Comparison of ENCODE assay signal across 29 cellular contexts in genomic region chr17:60557805-60558204, GRCh38. TPM values are rescaled to one million over a fixed set of nuclear protein-coding genes. Genes with fewer than 3 reads are reported as not detected.
A peak's percentile ranks its signal among the peaks of the same experiment; 100 is the strongest.
DNase-seq lines count a peak whose midpoint lies in the region; ATAC-seq, FAIRE-seq and TF ChIP-seq lines count a peak whose summit lies in the region.
"Had no signal": no experiment of that assay in that cellular context is flagged by ENCODE, and none has a peak within 500 bp of the region (broad histone marks: within the 10 kb centered on the region; RNA-seq: fewer than 3 reads in every experiment).

No MANE protein-coding gene starts in this region.

- H3K4me3 ChIP-seq in MM.1S (ENCODE audit: low read length) (no peak overlapping the region), GM12878 (no peak overlapping the region), mesendoderm (ENCODE audit: low read length) (no peak overlapping the region)
- H3K4me3 ChIP-seq: body of pancreas, heart right ventricle, lower lobe of right lung, mucosa of descending colon, prostate gland, stomach, tibial artery had no signal

- H2AFZ ChIP-seq in MM.1S (ENCODE audit: low read length) (no peak overlapping the region), GM12878 (ENCODE audit: control insufficient read depth, low read depth, low read length) (no peak overlapping the region)

- H3K23ac ChIP-seq in mesendoderm (ENCODE audit: low read length): no peak overlapping the region

- no peak for TF ChIP-seq POLR2A in GM12878 (IDR thresholded peaks at IDR 0.05; ENCODE audit: low read depth, low read length)

- DNase-seq in NCI-H82 (lab: John Stamatoyannopoulos, UW) (peak; percentile 15), NCI-H82 treated with DMSO at 0.1 percent for 48 hours (lab: John Stamatoyannopoulos, UW; ENCODE audit: unreplicated experiment) (no peak), MM.1S (peak; percentile 23), GM12878 (ENCODE audit: low read depth, low spot score) (no peak), mesendoderm (peak; percentile 28), CD1c-positive myeloid dendritic cell (ENCODE audit: extremely low spot score) (no peak), EL (no peak)
- DNase-seq: activated CD8-positive, alpha-beta T cell treated with anti-CD3 and anti-CD28 coated beads for 36 hours; activated naive CD4-positive, alpha-beta T cell treated with anti-CD3 and anti-CD28 coated beads, Interleukin-2, amount 50 U/mL, for 16 hours; body of pancreas; CD8-positive, alpha-beta T cell; heart right ventricle; kidney glomerular epithelial cell; lower lobe of right lung; mucosa of descending colon; natural killer cell; NCI-H1092 treated with DMSO at 0.1 percent for 48 hours; NCI-H187; NCI-H524 treated with DMSO at 0.1 percent for 48 hours; occipital lobe; SIG-M5; stimulated activated CD4-positive, alpha-beta T cell treated with anti-CD3 and anti-CD28 coated beads, Interleukin-4, amount 100 ng/mL, for 1 hour; stomach; tibial artery had no signal

- H3K18ac ChIP-seq in mesendoderm (ENCODE audit: low read length): no peak overlapping the region

- in situ Hi-C loops in GM12878 (cut with MboI): no loop called here

- no peak overlapping the region for H3K4me2 ChIP-seq in MM.1S (ENCODE audit: low read depth, low read length)
- H3K4me2 ChIP-seq in GM12878 (ENCODE audit: control insufficient read depth, insufficient read depth): no peak overlapping the region
- no peak overlapping the region for H3K4me2 ChIP-seq in mesendoderm (ENCODE audit: low read length)

- H2BK5ac ChIP-seq in mesendoderm (ENCODE audit: low read length): no peak overlapping the region

- TF ChIP-seq CTCF in MM.1S (IDR thresholded peaks at IDR 0.05; ENCODE audit: low read length) (no peak), GM12878 (IDR thresholded peaks at IDR 0.05 in 2 of 3, conservative IDR thresholded peaks at IDR 0.05 in 1 of 3; ENCODE audit: control insufficient read depth in 2 of 3, extremely low read depth in 1 of 3, insufficient read depth in 1 of 3, low read depth in 3 of 3, low read length in 3 of 3) (no peak)

- H3K79me2 ChIP-seq in MM.1S (ENCODE audit: low read length) (no peaks in the 10 kb centered on the region), GM12878 (ENCODE audit: control insufficient read depth, insufficient read depth, low read length) (no peaks in the 10 kb centered on the region), mesendoderm (ENCODE audit: control insufficient read depth, insufficient read depth, low read length) (no peaks in the 10 kb centered on the region)

- H2BK120ac ChIP-seq in mesendoderm (ENCODE audit: low read depth, low read length): no peak overlapping the region

- H3K4ac ChIP-seq in mesendoderm (ENCODE audit: low read depth, low read length): no peak overlapping the region

- no peak for TF ChIP-seq EP300 in GM12878 (IDR thresholded peaks at IDR 0.05; ENCODE audit: borderline replicate concordance in 1 of 2, control insufficient read depth in 1 of 2, low read depth in 2 of 2, low read length in 2 of 2)

- no TSS peak for BruUV-seq in GM12878 (replicated peaks; lab: Mats Ljungman, UMichigan)

- WGBS in GM12878 (ENCODE audit: insufficient coverage, insufficient replicate concordance, low lambda C conversion rate, missing lambda C conversion rate): 54% methylated on average over 2 of the region's 2 CpGs
- whole genome bisulfite sequencing in mesendoderm (ENCODE audit: extremely low coverage, insufficient coverage, low lambda C conversion rate): no CpG with 5 or more reads among the region's 2 CpGs

- H3K4me1 ChIP-seq in MM.1S (ENCODE audit: low read length): no peaks in the 10 kb centered on the region
- H3K4me1 ChIP-seq in GM12878 (ENCODE audit: control insufficient read depth, insufficient read depth, low read length): no peaks in the 10 kb centered on the region
- H3K4me1 ChIP-seq in mesendoderm (ENCODE audit: control insufficient read depth, low read depth, low read length): no peaks in the 10 kb centered on the region
- H3K4me1 ChIP-seq: body of pancreas, heart right ventricle, lower lobe of right lung, prostate gland, tibial artery had no signal

- RAD21 ChIA-PET in GM12878 (lab: Charles Lee; ENCODE audit: unreplicated experiment): interaction anchor here (0.6 kb wide), 1 partner anchor 171 kb away, joined by 3 read pairs; no protein-coding TSS in a partner anchor

- H3K27me3 ChIP-seq in MM.1S (replicated peaks; ENCODE audit: insufficient read depth, low read length) (no peaks in the 10 kb centered on the region), GM12878 (replicated peaks in 1 of 2; ENCODE audit: control insufficient read depth in 2 of 2, insufficient read depth in 2 of 2, low read length in 1 of 2) (no peaks in the 10 kb centered on the region), mesendoderm (ENCODE audit: insufficient read depth, low read length, poor library complexity) (no peaks in the 10 kb centered on the region)
- H3K27me3 ChIP-seq: body of pancreas, heart right ventricle, stomach, tibial artery had no signal

- H4K20me1 ChIP-seq in MM.1S (ENCODE audit: insufficient read depth, low read length) (no peaks in the 10 kb centered on the region), GM12878 (ENCODE audit: control insufficient read depth, insufficient read depth) (no peaks in the 10 kb centered on the region)

- intact Hi-C loops in GM12878 (cut with micrococcal nuclease; ENCODE audit: unreplicated experiment): no loop called here

- H3K27ac ChIP-seq in MM.1S (ENCODE audit: low read length) (no peak overlapping the region), GM12878 (ENCODE audit: control insufficient read depth, insufficient read depth) (no peak overlapping the region), mesendoderm (ENCODE audit: low read depth, low read length) (no peak overlapping the region)
- H3K27ac ChIP-seq: body of pancreas, heart right ventricle, lower lobe of right lung, prostate gland, stomach, tibial artery had no signal

- H3K36me3 ChIP-seq in MM.1S (replicated peaks; ENCODE audit: insufficient read depth, low read length) (no peaks in the 10 kb centered on the region), GM12878 (ENCODE audit: control insufficient read depth in 2 of 2, insufficient read depth in 2 of 2, low read length in 1 of 2) (no peaks in the 10 kb centered on the region), mesendoderm (ENCODE audit: control insufficient read depth, insufficient read depth, low read length) (no peaks in the 10 kb centered on the region)
- H3K36me3 ChIP-seq: heart right ventricle, lower lobe of right lung, prostate gland, stomach, tibial artery had no signal

- no peak overlapping the region for H4K5ac ChIP-seq in mesendoderm (ENCODE audit: low read length)

- no peaks in the 10 kb centered on the region for H3K9me2 ChIP-seq in MM.1S (replicated peaks; ENCODE audit: insufficient read depth, low read length)

- H3K56ac ChIP-seq in mesendoderm (ENCODE audit: low read length): no peak overlapping the region

- H3K9me3 ChIP-seq in MM.1S (replicated peaks; ENCODE audit: insufficient read depth, low read length) (no peaks in the 10 kb centered on the region), GM12878 (replicated peaks; ENCODE audit: control insufficient read depth, insufficient read depth, low read length) (peaks cover 7% of the 10 kb centered on the region; the same call in 2 of the 3 replicates)
- H3K9me3 ChIP-seq: body of pancreas, prostate gland had no signal

- no peak overlapping the region for H3K9ac ChIP-seq in MM.1S (ENCODE audit: low read length)
- no peak overlapping the region for H3K9ac ChIP-seq in GM12878 (ENCODE audit: control insufficient read depth, insufficient read depth, low read length)
- no peak overlapping the region for H3K9ac ChIP-seq in mesendoderm (ENCODE audit: low read length)

- CTCF ChIA-PET in GM12878 (lab: Yijun Ruan, JAX): interaction anchor here (1.0 to 1.2 kb wide), 2 partner anchors 12 to 17 kb away, joined by 3 to 4 read pairs; no protein-coding TSS in a partner anchor

- SMC1A ChIA-PET in GM12878 (lab: Charles Lee; ENCODE audit: uncharacterized antibody, unreplicated experiment): no interaction called here

- TF ChIP-seq RAD21 in GM12878 (IDR thresholded peaks at IDR 0.05; ENCODE audit: insufficient read depth, low read depth, low read length): no peak

- no peak overlapping the region for H2BK15ac ChIP-seq in mesendoderm (replicated peaks; ENCODE audit: low read depth)

- ATAC-seq in GM12878 (no peak), HG03095 (IDR thresholded peaks at IDR 0.05; ENCODE audit: unreplicated experiment) (no peak)
- ATAC-seq: activated CD8-positive, alpha-beta T cell treated with anti-CD3 and anti-CD28 coated beads for 36 hours; body of pancreas; CD8-positive, alpha-beta T cell; heart right ventricle; lower lobe of right lung; mucosa of descending colon; natural killer cell had no signal

- H3K79me1 ChIP-seq in mesendoderm (ENCODE audit: low read length): no peaks in the 10 kb centered on the region

- POLR2A ChIA-PET in GM12878 (lab: Charles Lee): interaction anchor here (0.6 kb wide), 2 partner anchors 93 to 244 kb away, joined by 6 read pairs; no protein-coding TSS in a partner anchor

- H4K8ac ChIP-seq in mesendoderm (ENCODE audit: low read depth, low read length): no peak overlapping the region

- no peak for FAIRE-seq in GM12878 (lab: Jason Lieb, UNC)
- FAIRE-seq: frontal cortex, H1, RCC 7860 had no signal

- H3F3A ChIP-seq in MM.1S (ENCODE audit: insufficient read depth, low read length): no peaks in the 10 kb centered on the region

- H2AK5ac ChIP-seq in mesendoderm (ENCODE audit: low read length): no peak overlapping the region

RNA-seq across cellular contexts. Expression of gene APPBP2, which starts 31.8 kb away (rescaled TPM):
- 30.8 and 50.6 TPM in 2 replicates for total RNA-seq in GM12878 (2013; cell fraction: nucleolus; rRNA removed)
- total RNA-seq in GM12878 (2014; rRNA removed): 12.1 and 16.2 TPM in 2 replicates
- 14.1 and 14.5 TPM in 2 replicates for total RNA-seq in GM12878 (2014; rRNA removed; fragmentation: Illumina TruSeq; extraction: Trizol)
- total RNA-seq in GM12878 (2021): 22.5 and 25.3 TPM in 2 replicates
- polyA plus RNA-seq in GM12878 (2011; ENCODE audit: low read depth): 4.2 TPM
- 21.2 and 30.9 TPM in 2 replicates for polyA plus RNA-seq in GM12878 (2011; rRNA removed)
- 4.6 and 6.2 TPM in 2 replicates for polyA plus RNA-seq in GM12878 (2011; cell fraction: cytosol; rRNA removed)
- 7.1 and 8.0 TPM in 2 replicates for polyA plus RNA-seq in GM12878 (2011; cell fraction: nucleus; rRNA removed)
- polyA plus RNA-seq in GM12878 (2012): 6.8 and 11.3 TPM in 2 replicates
- polyA plus RNA-seq in GM12878 (2014; fragmentation: Illumina TruSeq; extraction: Trizol): 11.4 and 14.1 TPM in 2 replicates
- polyA plus RNA-seq in GM12878 (2014; fragmentation: Nextera tagmentation; extraction: Ambion mirVana): 1 to 10 TPM; 4.3 to 5.7 TPM
- polyA plus RNA-seq in GM12878 (2014; rRNA removed): 7.3 and 8.4 TPM in 2 replicates
- 10 to 100 TPM; 30.3 to 30.8 TPM for polyA plus RNA-seq in GM12878 (2016; fragmentation: Nextera tagmentation; extraction: Ambion mirVana)
- polyA minus RNA-seq in GM12878 (2011; rRNA and poly(A)+ RNA removed): 17.1 and 30.9 TPM in 2 replicates
- 9.7 and 12.0 TPM in 2 replicates for polyA minus RNA-seq in GM12878 (2011; cell fraction: cytosol; rRNA and poly(A)+ RNA removed)
- 6.3 and 11.2 TPM in 2 replicates for polyA minus RNA-seq in GM12878 (2011; cell fraction: nucleus; rRNA and poly(A)+ RNA removed)
- polyA plus RNA-seq in mesendoderm (2013, experiment 1 of 2): 3.6 TPM
- polyA plus RNA-seq in mesendoderm (2013, experiment 2 of 2): 4.0 TPM

RNA-seq across cellular contexts. Expression of gene PPM1D, which starts 42.2 kb away (rescaled TPM):
- total RNA-seq in GM12878 (2013; cell fraction: nucleolus; rRNA removed): 13.2 and 14.1 TPM in 2 replicates
- total RNA-seq in GM12878 (2014; rRNA removed) (7.2 and 9.0 TPM in 2 replicates), GM12878 (2014; rRNA removed; fragmentation: Illumina TruSeq; extraction: Trizol) (12.3 and 12.8 TPM in 2 replicates), GM12878 (2021) (15.9 and 16.9 TPM in 2 replicates)
- 4.2 TPM for polyA plus RNA-seq in GM12878 (2011; ENCODE audit: low read depth)
- polyA plus RNA-seq in GM12878 (2011; rRNA removed) (9.2 and 9.3 TPM in 2 replicates), GM12878 (2014; fragmentation: Illumina TruSeq; extraction: Trizol) (12.3 and 18.1 TPM in 2 replicates), GM12878 (2014; fragmentation: Nextera tagmentation; extraction: Ambion mirVana) (1 to 10 TPM; 1.9 to 3.5 TPM), GM12878 (2014; rRNA removed) (7.9 and 10.6 TPM in 2 replicates), GM12878 (2016; fragmentation: Nextera tagmentation; extraction: Ambion mirVana) (10 to 100 TPM; 17.5 to 20.8 TPM)
- 6.8 and 6.9 TPM in 2 replicates for polyA plus RNA-seq in GM12878 (2011; cell fraction: cytosol; rRNA removed)
- 5.9 and 7.8 TPM in 2 replicates for polyA plus RNA-seq in GM12878 (2011; cell fraction: nucleus; rRNA removed)
- 6.1 TPM in 2 replicates for polyA plus RNA-seq in GM12878 (2012)
- polyA minus RNA-seq in GM12878 (2011; rRNA and poly(A)+ RNA removed): 11.6 and 13.4 TPM in 2 replicates
- 3.4 and 6.0 TPM in 2 replicates for polyA minus RNA-seq in GM12878 (2011; cell fraction: cytosol; rRNA and poly(A)+ RNA removed)
- polyA minus RNA-seq in GM12878 (2011; cell fraction: nucleus; rRNA and poly(A)+ RNA removed): 7.0 and 13.2 TPM in 2 replicates
- polyA plus RNA-seq in mesendoderm (2013, experiment 1 of 2): 8.0 TPM
- polyA plus RNA-seq in mesendoderm (2013, experiment 2 of 2): 8.3 TPM

Comparison
In these comparisons a context has a peak if more than half of its experiments do, and no peak if none do; other contexts are left out.
1. DNase-seq: peak in NCI-H82 (single experiment), MM.1S (single experiment) and mesendoderm (single experiment); none in NCI-H82 treated with DMSO at 0.1 percent for 48 hours (single experiment), GM12878 (single experiment), CD1c-positive myeloid dendritic cell (single experiment) and EL (single experiment).